In genomic region chr4:119672938-119673337, GRCh38 we compare ENCODE assay signal across 40 cellular contexts.
"Had no signal": no experiment of that assay in that cellular context is flagged by ENCODE, and none has a peak within 500 bp of the region (broad histone marks: within the 10 kb centered on the region; RNA-seq: fewer than 3 reads in every experiment).

No MANE protein-coding gene starts in this region.

- H3K4me3 ChIP-seq: ascending aorta, cardiac muscle cell had no signal

- H3K9me3 ChIP-seq: ascending aorta had no signal

- H3K4me1 ChIP-seq: ascending aorta had no signal

- H3K27me3 ChIP-seq: ascending aorta, cardiac muscle cell had no signal

- DNase-seq: activated CD4-positive, alpha-beta memory T cell treated with anti-CD3 and anti-CD28 coated beads, Interleukin-2, amount 10 ng/mL, durations not matched to agents 7 days and 5 days; activated CD4-positive, alpha-beta T cell treated with anti-CD3 and anti-CD28 coated beads for 1 hour; activated CD4-positive, alpha-beta T cell treated with anti-CD3 and anti-CD28 coated beads for 36 hours; activated CD4-positive, alpha-beta T cell treated with anti-CD3 and anti-CD28 coated beads for 48 hours; activated CD4-positive, alpha-beta T cell treated with anti-CD3 and anti-CD28 coated beads, Interleukin-2, amount 10 ng/mL, durations not matched to agents 7 days and 5 days; activated CD4-positive, alpha-beta T cell treated with anti-CD3 and anti-CD28 coated beads, Interleukin-2, amount 50 U/mL, for 48 hours; activated CD4-positive, CD25-positive, alpha-beta regulatory T cell; activated CD8-positive, alpha-beta memory T cell treated with anti-CD3 and anti-CD28 coated beads for 24 hours; activated CD8-positive, alpha-beta memory T cell treated with anti-CD3 and anti-CD28 coated beads, Interleukin-2, amount 50 U/mL, for 4 hours; activated CD8-positive, alpha-beta T cell treated with anti-CD3 and anti-CD28 coated beads, Interleukin-2, amount 10 ng/mL, durations not matched to agents 7 days and 5 days; activated effector memory CD4-positive, alpha-beta T cell treated with anti-CD3 and anti-CD28 coated beads, Interleukin-2, amount 50 U/mL, for 16 hours; activated gamma-delta T cell treated with Interleukin-2 at 50 U/mL for 16 hours; activated naive CD4-positive, alpha-beta T cell; activated naive CD4-positive, alpha-beta T cell treated with anti-CD3 and anti-CD28 coated beads, Interleukin-2, amount 10 ng/mL, durations not matched to agents 7 days and 5 days; activated naive CD8-positive, alpha-beta T cell treated with anti-CD3 and anti-CD28 coated beads, Interleukin-2, amount 10 ng/mL, durations not matched to agents 7 days and 5 days; activated naive CD8-positive, alpha-beta T cell treated with anti-CD3 and anti-CD28 coated beads, Interleukin-2, amount 50 U/mL, for 24 hours; activated T-cell treated with anti-CD3 and anti-CD28 coated beads for 4 hours; activated T-cell treated with anti-CD3 and anti-CD28 coated beads, Interleukin-2, amount 50 U/mL, for 1 hour; activated T-cell treated with anti-CD3 and anti-CD28 coated beads, Interleukin-2, amount 50 U/mL, for 4 hours; activated T-cell treated with anti-CD3 and anti-CD28 coated beads, Interleukin-2, amount 50 U/mL, for 72 hours; amygdala; anterior cingulate cortex; caudate nucleus; cerebellar nuclear complex; T-helper 2 cell; T-helper 9 cell had no signal

- H3K4me1 Mint-ChIP-seq: activated CD4-positive, alpha-beta memory T cell treated with anti-CD3 and anti-CD28 coated beads, Interleukin-2, amount 10 ng/mL, durations not matched to agents 7 days and 5 days; activated CD4-positive, alpha-beta T cell treated with anti-CD3 and anti-CD28 coated beads for 36 hours; activated CD4-positive, alpha-beta T cell treated with anti-CD3 and anti-CD28 coated beads, Interleukin-2, amount 10 ng/mL, durations not matched to agents 7 days and 5 days; activated naive CD4-positive, alpha-beta T cell treated with anti-CD3 and anti-CD28 coated beads, Interleukin-2, amount 10 ng/mL, durations not matched to agents 7 days and 5 days; activated naive CD4-positive, alpha-beta T cell treated with anti-CD3 and anti-CD28 coated beads, Interleukin-2, amount 50 U/mL, for 24 hours; activated naive CD8-positive, alpha-beta T cell treated with anti-CD3 and anti-CD28 coated beads, Interleukin-2, amount 10 ng/mL, durations not matched to agents 7 days and 5 days; activated naive CD8-positive, alpha-beta T cell treated with anti-CD3 and anti-CD28 coated beads, Interleukin-2, amount 50 U/mL, for 24 hours; activated T-helper 17 cell treated with anti-CD3 and anti-CD28 coated beads, Interleukin-2, amount 50 U/mL, for 72 hours; central memory CD8-positive, alpha-beta T cell had no signal

- H3K27ac Mint-ChIP-seq: activated CD4-positive, alpha-beta memory T cell treated with anti-CD3 and anti-CD28 coated beads, Interleukin-2, amount 10 ng/mL, durations not matched to agents 7 days and 5 days; activated CD4-positive, alpha-beta T cell treated with anti-CD3 and anti-CD28 coated beads for 36 hours; activated CD4-positive, alpha-beta T cell treated with anti-CD3 and anti-CD28 coated beads, Interleukin-2, amount 10 ng/mL, durations not matched to agents 7 days and 5 days; activated CD8-positive, alpha-beta T cell treated with anti-CD3 and anti-CD28 coated beads, Interleukin-2, amount 10 ng/mL, durations not matched to agents 7 days and 5 days; activated naive CD4-positive, alpha-beta T cell treated with anti-CD3 and anti-CD28 coated beads, Interleukin-2, amount 10 ng/mL, durations not matched to agents 7 days and 5 days; activated naive CD4-positive, alpha-beta T cell treated with anti-CD3 and anti-CD28 coated beads, Interleukin-2, amount 50 U/mL, for 24 hours; activated naive CD8-positive, alpha-beta T cell; activated naive CD8-positive, alpha-beta T cell treated with anti-CD3 and anti-CD28 coated beads, Interleukin-2, amount 10 ng/mL, durations not matched to agents 7 days and 5 days; activated naive CD8-positive, alpha-beta T cell treated with anti-CD3 and anti-CD28 coated beads, Interleukin-2, amount 50 U/mL, for 24 hours; activated T-cell treated with anti-CD3 and anti-CD28 coated beads, Interleukin-2, amount 50 U/mL, for 72 hours; activated T-helper 1 cell treated with anti-CD3 and anti-CD28 coated beads, Interleukin-12 subunit alpha, Interleukin-12 subunit beta, Interleukin-2, Interleukin-4 antibody, amounts not matched to agents 30 ng/mL and 10 ng/mL and 1 ng/mL, durations not matched to agents 14 hours and 24 hours and 36 hours; activated T-helper 17 cell treated with anti-CD3 and anti-CD28 coated beads, Interleukin-2, amount 50 U/mL, for 72 hours; brain; T-helper 1 cell treated with Interleukin-12 subunit alpha and Interleukin-12 subunit beta and Interleukin-4 antibody, amounts not matched to agents 30 μg/mL and 1 μg/mL, for 36 hours; T-helper 2 cell treated with Interferon-gamma antibody and Interleukin-4, amounts not matched to agents 5 μg/mL and 100 μg/mL, for 36 hours had no signal

- FAIRE-seq: bronchial epithelial cell, TTC549 had no signal

- H3K4me3 Mint-ChIP-seq: activated CD4-positive, alpha-beta memory T cell treated with anti-CD3 and anti-CD28 coated beads, Interleukin-2, amount 10 ng/mL, durations not matched to agents 7 days and 5 days; activated CD4-positive, alpha-beta T cell treated with anti-CD3 and anti-CD28 coated beads for 36 hours; activated CD4-positive, alpha-beta T cell treated with anti-CD3 and anti-CD28 coated beads, Interleukin-2, amount 10 ng/mL, durations not matched to agents 7 days and 5 days; activated CD8-positive, alpha-beta T cell treated with anti-CD3 and anti-CD28 coated beads, Interleukin-2, amount 10 ng/mL, durations not matched to agents 7 days and 5 days; activated naive CD4-positive, alpha-beta T cell treated with anti-CD3 and anti-CD28 coated beads, Interleukin-2, amount 10 ng/mL, durations not matched to agents 7 days and 5 days; activated naive CD4-positive, alpha-beta T cell treated with anti-CD3 and anti-CD28 coated beads, Interleukin-2, amount 50 U/mL, for 24 hours; activated naive CD8-positive, alpha-beta T cell; activated naive CD8-positive, alpha-beta T cell treated with anti-CD3 and anti-CD28 coated beads, Interleukin-2, amount 10 ng/mL, durations not matched to agents 7 days and 5 days; activated naive CD8-positive, alpha-beta T cell treated with anti-CD3 and anti-CD28 coated beads, Interleukin-2, amount 50 U/mL, for 24 hours; activated T-cell treated with anti-CD3 and anti-CD28 coated beads, Interleukin-2, amount 50 U/mL, for 4 hours; activated T-cell treated with anti-CD3 and anti-CD28 coated beads, Interleukin-2, amount 50 U/mL, for 72 hours; activated T-helper 1 cell treated with anti-CD3 and anti-CD28 coated beads, Interleukin-12 subunit alpha, Interleukin-12 subunit beta, Interleukin-2, Interleukin-4 antibody, amounts not matched to agents 30 ng/mL and 10 ng/mL and 1 ng/mL, durations not matched to agents 14 hours and 24 hours and 36 hours; activated T-helper 17 cell treated with anti-CD3 and anti-CD28 coated beads, Interleukin-2, amount 50 U/mL, for 72 hours; brain; central memory CD8-positive, alpha-beta T cell; T-helper 1 cell treated with Interleukin-12 subunit alpha and Interleukin-12 subunit beta and Interleukin-4 antibody, amounts not matched to agents 30 μg/mL and 1 μg/mL, for 36 hours; T-helper 2 cell treated with Interferon-gamma antibody and Interleukin-4, amounts not matched to agents 5 μg/mL and 100 μg/mL, for 36 hours had no signal

- H3K36me3 ChIP-seq: ascending aorta, cardiac muscle cell had no signal

- ATAC-seq: activated CD4-positive, alpha-beta T cell treated with anti-CD3 and anti-CD28 coated beads for 36 hours; activated CD4-positive, CD25-positive, alpha-beta regulatory T cell treated with anti-CD3 and anti-CD28 coated beads, Interleukin-2, amount 50 U/mL, for 24 hours; activated CD8-positive, alpha-beta T cell treated with anti-CD3 and anti-CD28 coated beads, Interleukin-2, amount 10 ng/mL, durations not matched to agents 7 days and 5 days; activated naive CD8-positive, alpha-beta T cell treated with anti-CD3 and anti-CD28 coated beads, Interleukin-2, amount 50 U/mL, for 24 hours; activated T-cell treated with anti-CD3 and anti-CD28 coated beads, Interleukin-2, amount 50 U/mL, for 4 hours; activated T-cell treated with anti-CD3 and anti-CD28 coated beads, Interleukin-2, amount 50 U/mL, for 72 hours; activated T-helper 17 cell treated with anti-CD3 and anti-CD28 coated beads, Interleukin-2, amount 50 U/mL, for 72 hours had no signal

- H3K9me3 Mint-ChIP-seq: activated CD4-positive, alpha-beta memory T cell treated with anti-CD3 and anti-CD28 coated beads, Interleukin-2, amount 10 ng/mL, durations not matched to agents 7 days and 5 days; activated CD4-positive, alpha-beta T cell treated with anti-CD3 and anti-CD28 coated beads, Interleukin-2, amount 10 ng/mL, durations not matched to agents 7 days and 5 days; activated naive CD4-positive, alpha-beta T cell treated with anti-CD3 and anti-CD28 coated beads, Interleukin-2, amount 10 ng/mL, durations not matched to agents 7 days and 5 days; activated naive CD4-positive, alpha-beta T cell treated with anti-CD3 and anti-CD28 coated beads, Interleukin-2, amount 50 U/mL, for 24 hours; activated naive CD8-positive, alpha-beta T cell treated with anti-CD3 and anti-CD28 coated beads, Interleukin-2, amount 10 ng/mL, durations not matched to agents 7 days and 5 days; activated naive CD8-positive, alpha-beta T cell treated with anti-CD3 and anti-CD28 coated beads, Interleukin-2, amount 50 U/mL, for 24 hours; activated T-cell treated with anti-CD3 and anti-CD28 coated beads, Interleukin-2, amount 50 U/mL, for 4 hours; activated T-cell treated with anti-CD3 and anti-CD28 coated beads, Interleukin-2, amount 50 U/mL, for 72 hours; activated T-helper 1 cell treated with anti-CD3 and anti-CD28 coated beads, Interleukin-12 subunit alpha, Interleukin-12 subunit beta, Interleukin-2, Interleukin-4 antibody, amounts not matched to agents 30 ng/mL and 10 ng/mL and 1 ng/mL, durations not matched to agents 14 hours and 24 hours and 36 hours; activated T-helper 17 cell treated with anti-CD3 and anti-CD28 coated beads, Interleukin-2, amount 50 U/mL, for 72 hours; brain; central memory CD8-positive, alpha-beta T cell; T-helper 1 cell treated with Interleukin-12 subunit alpha and Interleukin-12 subunit beta and Interleukin-4 antibody, amounts not matched to agents 30 μg/mL and 1 μg/mL, for 36 hours; T-helper 2 cell treated with Interferon-gamma antibody and Interleukin-4, amounts not matched to agents 5 μg/mL and 100 μg/mL, for 36 hours had no signal

- H3K36me3 Mint-ChIP-seq: activated naive CD4-positive, alpha-beta T cell treated with anti-CD3 and anti-CD28 coated beads, Interleukin-2, amount 10 ng/mL, durations not matched to agents 7 days and 5 days; activated naive CD4-positive, alpha-beta T cell treated with anti-CD3 and anti-CD28 coated beads, Interleukin-2, amount 50 U/mL, for 24 hours; activated naive CD8-positive, alpha-beta T cell; activated naive CD8-positive, alpha-beta T cell treated with anti-CD3 and anti-CD28 coated beads, Interleukin-2, amount 10 ng/mL, durations not matched to agents 7 days and 5 days; brain had no signal

- H3K27me3 Mint-ChIP-seq: activated CD4-positive, alpha-beta memory T cell treated with anti-CD3 and anti-CD28 coated beads, Interleukin-2, amount 10 ng/mL, durations not matched to agents 7 days and 5 days; activated CD4-positive, alpha-beta T cell treated with anti-CD3 and anti-CD28 coated beads, Interleukin-2, amount 10 ng/mL, durations not matched to agents 7 days and 5 days; activated naive CD4-positive, alpha-beta T cell treated with anti-CD3 and anti-CD28 coated beads, Interleukin-2, amount 10 ng/mL, durations not matched to agents 7 days and 5 days; brain had no signal

- H3K27ac ChIP-seq: ascending aorta, cardiac muscle cell, VCaP had no signal
